Comparison of ENCODE assay signal across 25 cellular contexts in the genomic region with DNA sequence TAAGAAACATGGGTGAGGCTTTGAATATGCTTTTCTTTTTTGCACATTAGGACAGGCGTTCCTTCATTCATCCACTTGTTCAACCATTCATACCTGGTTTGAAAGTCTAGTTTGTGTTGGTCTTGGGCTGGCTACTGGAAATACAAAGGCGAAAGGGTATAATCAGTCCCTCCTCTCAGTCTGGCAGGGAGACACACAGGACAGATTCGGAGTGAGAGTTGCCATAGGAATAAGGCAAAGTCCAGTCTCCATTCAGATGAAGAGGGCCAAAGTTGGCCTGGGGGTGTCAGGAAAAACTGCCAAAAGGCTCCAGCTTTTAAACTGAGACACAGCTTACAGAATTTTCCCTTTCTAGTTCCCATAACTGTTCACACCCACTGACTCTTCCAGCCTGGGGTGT.
"Had no signal": no experiment of that assay in that cellular context is flagged by ENCODE, and none has a peak within 500 bp of the region (broad histone marks: within the 10 kb centered on the region; RNA-seq: fewer than 3 reads in every experiment).

No MANE protein-coding gene starts in this region.

- H3K27me3 Mint-ChIP-seq: naive B cell; stimulated activated memory B cell treated with anti-CD40 and anti-IgM and Interleukin-4, amounts not matched to agents 10 μg/mL and 1 μg/mL and 100 μg/mL, for 72 hours; type B pancreatic cell had no signal

- H3K36me3 ChIP-seq: gastrocnemius medialis, ovary, spleen, tibial artery had no signal

- H3K27ac ChIP-seq: gastrocnemius medialis, ovary, psoas muscle, skin epidermis, spleen, testis, tibial artery had no signal

- H3K4me3 Mint-ChIP-seq: mesothelial cell of epicardium; naive B cell; nephron progenitor cell; stimulated activated memory B cell treated with anti-CD40 and anti-IgM and Interleukin-4, amounts not matched to agents 10 μg/mL and 1 μg/mL and 100 μg/mL, for 72 hours; type B pancreatic cell had no signal

- H3K4me1 Mint-ChIP-seq: naive B cell; nephron progenitor cell; stimulated activated memory B cell treated with anti-CD40 and anti-IgM and Interleukin-4, amounts not matched to agents 10 μg/mL and 1 μg/mL and 100 μg/mL, for 72 hours had no signal

- DNase-seq: dorsolateral prefrontal cortex; effector CD4-positive, alpha-beta T cell; foreskin fibroblast; gastrocnemius medialis; head of caudate nucleus; mesenchymal stem cell; mucosa of descending colon; naive B cell; nephron progenitor cell; occipital lobe; ovary; posterior cingulate gyrus; psoas muscle; right cardiac atrium; spleen; stimulated activated CD4-positive, alpha-beta T cell treated with anti-CD3 and anti-CD28 coated beads, Interleukin-4, amount 100 ng/mL, for 4 hours; stimulated activated naive CD8-positive, alpha-beta T cell treated with anti-CD3 and anti-CD28 coated beads, Interleukin-15, Interleukin-2, amounts not matched to agents 100 U/mL and 50 U/mL, for 24 hours; substantia nigra; testis; tibial artery had no signal

- H3K36me3 Mint-ChIP-seq: mesothelial cell of epicardium; naive B cell; stimulated activated memory B cell treated with anti-CD40 and anti-IgM and Interleukin-4, amounts not matched to agents 10 μg/mL and 1 μg/mL and 100 μg/mL, for 72 hours; type B pancreatic cell had no signal

- H3K9me3 ChIP-seq: gastrocnemius medialis, mucosa of descending colon, ovary, psoas muscle, spleen, testis, tibial artery had no signal

- H3K9me3 Mint-ChIP-seq: nephron progenitor cell, type B pancreatic cell had no signal

- ATAC-seq: esophagus mucosa; gastrocnemius medialis; mucosa of descending colon; psoas muscle; right cardiac atrium; stimulated activated memory B cell treated with anti-CD40 and anti-IgM and Interleukin-4, amounts not matched to agents 10 μg/mL and 1 μg/mL and 100 μg/mL, for 72 hours; stimulated activated naive CD8-positive, alpha-beta T cell treated with anti-CD3 and anti-CD28 coated beads, Interleukin-15, Interleukin-2, amounts not matched to agents 100 U/mL and 50 U/mL, for 24 hours had no signal

- H3K27ac Mint-ChIP-seq: mesothelial cell of epicardium; naive B cell; nephron progenitor cell; stimulated activated memory B cell treated with anti-CD40 and anti-IgM and Interleukin-4, amounts not matched to agents 10 μg/mL and 1 μg/mL and 100 μg/mL, for 72 hours; type B pancreatic cell had no signal

- H3K4me3 ChIP-seq: dorsolateral prefrontal cortex, gastrocnemius medialis, mucosa of descending colon, ovary, psoas muscle, skin epidermis, spleen, testis, tibial artery had no signal

- H3K4me1 ChIP-seq: testis, tibial artery had no signal

- H3K27me3 ChIP-seq: dorsolateral prefrontal cortex, gastrocnemius medialis, ovary, spleen, testis, tibial artery had no signal
